In genomic region chrX:23904096-23904495, GRCh38 we compare ENCODE assay signal across 17 cellular contexts. TPM values are rescaled to one million over a fixed set of nuclear protein-coding genes. Genes with fewer than 3 reads are reported as not detected.
A peak's percentile ranks its signal among the peaks of the same experiment; 100 is the strongest.
DNase-seq lines count a peak whose midpoint lies in the region; ATAC-seq, FAIRE-seq and TF ChIP-seq lines count a peak whose summit lies in the region.
"Had no signal": no experiment of that assay in that cellular context is flagged by ENCODE, and none has a peak within 500 bp of the region (broad histone marks: within the 10 kb centered on the region; RNA-seq: fewer than 3 reads in every experiment).

No MANE protein-coding gene starts in this region.

- no peaks in the 10 kb centered on the region for H4K20me1 ChIP-seq in endothelial cell of umbilical vein (replicated peaks; ENCODE audit: control insufficient read depth, extremely low read depth, insufficient read depth, low read length)

- no peaks in the 10 kb centered on the region for H3K9me3 ChIP-seq in endothelial cell of umbilical vein (replicated peaks; ENCODE audit: control insufficient read depth, insufficient read depth, low read length)
- H3K9me3 ChIP-seq: adrenal gland, gastroesophageal sphincter, psoas muscle, suprapubic skin had no signal

- BruUV-seq in endothelial cell of umbilical vein (replicated peaks; lab: Mats Ljungman, UMichigan): no TSS peak

- dilution Hi-C loops in endothelial cell of umbilical vein (cut with MboI; ENCODE audit: extremely low pct_ligation_motif_present, low sequenced_read_pairs): no loop called here

- no peaks in the 10 kb centered on the region for H3K9me3 Mint-ChIP-seq in nephron progenitor cell
- no peaks in the 10 kb centered on the region for H3K9me3 Mint-ChIP-seq in activated naive CD8-positive, alpha-beta T cell treated with anti-CD3 and anti-CD28 coated beads for 36 hours

- peak overlapping the region; percentile 70 for H3K27ac Mint-ChIP-seq in nephron progenitor cell
- no peak overlapping the region for H3K27ac Mint-ChIP-seq in activated naive CD8-positive, alpha-beta T cell treated with anti-CD3 and anti-CD28 coated beads for 36 hours

- peaks cover 4% of the 10 kb centered on the region for H3K79me2 ChIP-seq in endothelial cell of umbilical vein (ENCODE audit: control insufficient read depth, insufficient read depth, low read length)

- no peak overlapping the region for H3K4me3 ChIP-seq in endothelial cell of umbilical vein (replicated peaks in 1 of 3; ENCODE audit: insufficient read depth in 1 of 3, low read depth in 1 of 3, low read length in 3 of 3)
- H3K4me3 ChIP-seq: adrenal gland, dorsolateral prefrontal cortex, gastroesophageal sphincter, psoas muscle, SK-N-MC, suprapubic skin had no signal

- DNase-seq in ELF-1 (ENCODE audit: low read depth, low spot score): peak; percentile 31
- no peak for DNase-seq in RWPE1 (ENCODE audit: low spot score)
- peak; percentile 42 for DNase-seq in endothelial cell of umbilical vein (ENCODE audit: low read depth, low spot score)
- no peak for DNase-seq in nephron progenitor cell
- DNase-seq in G401 (ENCODE audit: low spot score): no peak
- DNase-seq in stimulated activated CD8-positive, alpha-beta memory T cell treated with anti-CD3 and anti-CD28 coated beads, Interleukin-4, amount 100 ng/mL, for 48 hours: no peak
- no peak for DNase-seq in activated naive CD8-positive, alpha-beta T cell treated with anti-CD3 and anti-CD28 coated beads for 36 hours
- DNase-seq: activated CD4-positive, alpha-beta T cell treated with anti-CD3 and anti-CD28 coated beads, Interleukin-2, amount 50 U/mL, for 4 hours; adrenal gland; dorsolateral prefrontal cortex; psoas muscle had no signal

- no peaks in the 10 kb centered on the region for H3K9me1 ChIP-seq in endothelial cell of umbilical vein (replicated peaks; ENCODE audit: control insufficient read depth, extremely low read depth, insufficient read depth, low read length)

- peak; percentile 64 for FAIRE-seq in endothelial cell of umbilical vein (lab: Jason Lieb, UNC)
- FAIRE-seq: islet of Langerhans had no signal

- CTCF ChIA-PET in RWPE1 (lab: Yijun Ruan, JAX): interaction anchor here (0.9 kb wide), 1 partner anchor 121 kb away, joined by 3 read pairs; the partner anchor contains the start of gene SAT1
- CTCF ChIA-PET in endothelial cell of umbilical vein (lab: Charles Lee): interaction anchor here (0.9 to 1.1 kb wide), 3 partner anchors 121 to 1919 kb away, joined by 3 to 4 read pairs (median 3); partner anchors contain the start of gene SAT1

- H3K27me3 Mint-ChIP-seq in nephron progenitor cell (ENCODE audit: low read depth, poor library complexity): no peaks in the 10 kb centered on the region
- no peaks in the 10 kb centered on the region for H3K27me3 Mint-ChIP-seq in activated naive CD8-positive, alpha-beta T cell treated with anti-CD3 and anti-CD28 coated beads for 36 hours

- peaks cover 36% of the 10 kb centered on the region for H3K4me1 Mint-ChIP-seq in nephron progenitor cell
- H3K4me1 Mint-ChIP-seq in activated naive CD8-positive, alpha-beta T cell treated with anti-CD3 and anti-CD28 coated beads for 36 hours: peaks cover 16% of the 10 kb centered on the region

- peaks cover 32% of the 10 kb centered on the region for H3K4me1 ChIP-seq in endothelial cell of umbilical vein (ENCODE audit: control insufficient read depth, extremely low read depth, insufficient read depth, low read length)

- no peak overlapping the region for H2AFZ ChIP-seq in endothelial cell of umbilical vein (ENCODE audit: low read depth, low read length)

- no peak overlapping the region for H3K4me3 Mint-ChIP-seq in nephron progenitor cell
- no peak overlapping the region for H3K4me3 Mint-ChIP-seq in activated naive CD8-positive, alpha-beta T cell treated with anti-CD3 and anti-CD28 coated beads for 36 hours

- no peak overlapping the region for H3K9ac ChIP-seq in endothelial cell of umbilical vein (replicated peaks; ENCODE audit: extremely low read depth, insufficient read depth, low read length)

- no peak for TF ChIP-seq CTCF in RWPE1 (conservative IDR thresholded peaks at IDR 0.05; ENCODE audit: low read depth)
- TF ChIP-seq CTCF in endothelial cell of umbilical vein (IDR thresholded peaks at IDR 0.05; ENCODE audit: extremely low read depth in 1 of 2, insufficient read depth in 1 of 2, low read depth in 1 of 2, low read length in 2 of 2): no peak
- no peak for TF ChIP-seq CTCF in nephron progenitor cell (IDR thresholded peaks at IDR 0.05)

- POLR2A ChIA-PET in RWPE1 (lab: Yijun Ruan, JAX; ENCODE audit: low non-redundant PET): no interaction called here
- POLR2A ChIA-PET in endothelial cell of umbilical vein (lab: Charles Lee): no interaction called here

- ATAC-seq in HG02884 (IDR thresholded peaks at IDR 0.05; ENCODE audit: unreplicated experiment): no peak
- ATAC-seq: gastroesophageal sphincter, psoas muscle had no signal

- no peaks in the 10 kb centered on the region for H3K27me3 ChIP-seq in endothelial cell of umbilical vein (ENCODE audit: control insufficient read depth in 2 of 2, insufficient read depth in 2 of 2, low read length in 2 of 2)
- H3K27me3 ChIP-seq: adrenal gland, gastroesophageal sphincter, suprapubic skin had no signal

- TF ChIP-seq POLR2A in endothelial cell of umbilical vein (IDR thresholded peaks at IDR 0.05; ENCODE audit: low read depth, low read length): no peak

- H3K4me2 ChIP-seq in endothelial cell of umbilical vein (ENCODE audit: insufficient read depth, low read length): no peak overlapping the region

- H3K36me3 ChIP-seq in endothelial cell of umbilical vein (ENCODE audit: control insufficient read depth in 2 of 2, extremely low read depth in 1 of 2, insufficient read depth in 2 of 2, low read length in 2 of 2): no peaks in the 10 kb centered on the region
- H3K36me3 ChIP-seq: adrenal gland, gastroesophageal sphincter, suprapubic skin had no signal

- intact Hi-C loops in endothelial cell of umbilical vein (cut with micrococcal nuclease): loop anchor here (10.0 kb wide), 1 partner anchor 251 kb away; no protein-coding TSS in a partner anchor

- in situ Hi-C loops in G401 (cut with HindIII; ENCODE audit: low sequenced_read_pairs): no loop called here

- H3K36me3 Mint-ChIP-seq in nephron progenitor cell (ENCODE audit: low read depth): peaks cover 18% of the 10 kb centered on the region
- no peaks in the 10 kb centered on the region for H3K36me3 Mint-ChIP-seq in activated naive CD8-positive, alpha-beta T cell treated with anti-CD3 and anti-CD28 coated beads for 36 hours

- peak overlapping the region; percentile 20; the same call in 1 of the 2 replicates for H3K27ac ChIP-seq in RWPE1
- H3K27ac ChIP-seq in endothelial cell of umbilical vein (ENCODE audit: insufficient read depth, low read depth, low read length): peak overlapping the region; percentile 42
- H3K27ac ChIP-seq: adrenal gland, C4-2B, dorsolateral prefrontal cortex, gastroesophageal sphincter, psoas muscle, SK-N-MC, suprapubic skin had no signal

TF ChIP-seq in endothelial cell of umbilical vein, 7 proteins besides CTCF, POLR2A, EP300 and RAD21:
- TF ChIP-seq MYC (IDR thresholded peaks at IDR 0.05; ENCODE audit: low read depth, low read length): no peak
- TF ChIP-seq EZH2 (IDR thresholded peaks at IDR 0.05; ENCODE audit: borderline replicate concordance, low read depth, low read length, severe bottlenecking): no peak
- no peak for TF ChIP-seq JUN (IDR thresholded peaks at IDR 0.05; ENCODE audit: borderline replicate concordance, insufficient read depth, insufficient read length, low read depth)
- no peak for TF ChIP-seq MAX (IDR thresholded peaks at IDR 0.05; ENCODE audit: insufficient read depth, insufficient read length)
- TF ChIP-seq GATA2 (IDR thresholded peaks at IDR 0.05; ENCODE audit: insufficient read depth, insufficient read length, low read depth, low read length): no peak
- TF ChIP-seq POLR2AphosphoS5 (IDR thresholded peaks at IDR 0.05; ENCODE audit: insufficient read depth, low read depth, low read length): no peak
- TF ChIP-seq FOS (IDR thresholded peaks at IDR 0.05; ENCODE audit: borderline replicate concordance, insufficient read depth, low read length): no peak

RNA-seq across cellular contexts. Expression of gene APOO, which starts 3.6 kb away (rescaled TPM):
- 20.9 and 24.3 TPM in 2 replicates for total RNA-seq in endothelial cell of umbilical vein
- 7.6 and 9.8 TPM in 2 replicates for polyA plus RNA-seq in endothelial cell of umbilical vein
- polyA plus RNA-seq in endothelial cell of umbilical vein (2011; cell fraction: cytosol; rRNA removed): 14.2 and 14.5 TPM in 2 replicates
- polyA plus RNA-seq in endothelial cell of umbilical vein (2011; cell fraction: nucleus; rRNA removed): 6.9 and 7.6 TPM in 2 replicates
- 31.7 and 34.1 TPM in 2 replicates for polyA plus RNA-seq in endothelial cell of umbilical vein (2012)
- 3.4 and 6.6 TPM in 2 replicates for polyA minus RNA-seq in endothelial cell of umbilical vein
- 11.3 TPM for polyA minus RNA-seq in endothelial cell of umbilical vein (2011; cell fraction: cytosol; rRNA and poly(A)+ RNA removed)
- 3.1 and 3.4 TPM in 2 replicates for polyA minus RNA-seq in endothelial cell of umbilical vein (2011; cell fraction: nucleus; rRNA and poly(A)+ RNA removed)
- total RNA-seq in G401 (2014; rRNA removed; shearing (Covaris generic)): 21.0 and 21.9 TPM in 2 replicates
- 10 to 100 TPM; 31.7 to 38.5 TPM for total RNA-seq in activated naive CD8-positive, alpha-beta T cell treated with anti-CD3 and anti-CD28 coated beads for 36 hours

RNA-seq across cellular contexts. Expression of gene CXorf58, which starts 3.7 kb away (rescaled TPM):
- not detected in 2 replicates for total RNA-seq in endothelial cell of umbilical vein
- polyA plus RNA-seq in endothelial cell of umbilical vein: not detected in 2 replicates
- not detected in 2 replicates for polyA plus RNA-seq in endothelial cell of umbilical vein (2011; cell fraction: cytosol; rRNA removed)
- polyA plus RNA-seq in endothelial cell of umbilical vein (2011; cell fraction: nucleus; rRNA removed): not detected in 2 replicates
- not detected in 2 replicates for polyA plus RNA-seq in endothelial cell of umbilical vein (2012)
- not detected in 2 replicates for polyA minus RNA-seq in endothelial cell of umbilical vein
- polyA minus RNA-seq in endothelial cell of umbilical vein (2011; cell fraction: cytosol; rRNA and poly(A)+ RNA removed): not detected
- not detected in 2 replicates for polyA minus RNA-seq in endothelial cell of umbilical vein (2011; cell fraction: nucleus; rRNA and poly(A)+ RNA removed)
- not detected in 2 replicates for total RNA-seq in G401 (2014; rRNA removed; shearing (Covaris generic))
- under 1 TPM in 1 of 2 experiments, not detected in 1; 0.24 TPM for total RNA-seq in activated naive CD8-positive, alpha-beta T cell treated with anti-CD3 and anti-CD28 coated beads for 36 hours
- total RNA-seq: suprapubic skin had no signal

Comparison
In these comparisons a context has a peak if more than half of its experiments do, and no peak if none do; other contexts are left out.
1. DNase-seq: peak in ELF-1 (single experiment) and endothelial cell of umbilical vein (single experiment); none in RWPE1 (single experiment), nephron progenitor cell (single experiment), G401 (single experiment), stimulated activated CD8-positive, alpha-beta memory T cell treated with anti-CD3 and anti-CD28 coated beads, Interleukin-4, amount 100 ng/mL, for 48 hours (single experiment) and activated naive CD8-positive, alpha-beta T cell treated with anti-CD3 and anti-CD28 coated beads for 36 hours (single experiment).